ENCODE assay signal across 9 cellular contexts in genomic region chr4:121977251-121978168, GRCh38. TPM values are rescaled to one million over a fixed set of nuclear protein-coding genes. Genes with fewer than 3 reads are reported as not detected.
DNase-seq lines count a peak whose midpoint lies in the region; ATAC-seq and TF ChIP-seq lines count a peak whose summit lies in the region.
"Had no signal": no experiment of that assay in that cellular context is flagged by ENCODE, and none has a peak within 500 bp of the region (broad histone marks: within the 10 kb centered on the region; RNA-seq: fewer than 3 reads in every experiment).

No MANE protein-coding gene starts in this region.

- H3K4me2 ChIP-seq in Karpas-422 (ENCODE audit: low read depth, low read length, poor library complexity, severe bottlenecking), result peak overlapping the region; percentile 60

- peaks cover 6% of the 10 kb centered on the region for H3K4me1 Mint-ChIP-seq in type B pancreatic cell (ENCODE audit: unreplicated experiment)

- ATAC-seq in GM18502 (IDR thresholded peaks at IDR 0.05; ENCODE audit: poor library complexity, unreplicated experiment) (peak; percentile 98), GM21723 (IDR thresholded peaks at IDR 0.05; ENCODE audit: unreplicated experiment) (peak; percentile 97)

- no peaks in the 10 kb centered on the region for H3K9me3 Mint-ChIP-seq in type B pancreatic cell

- peak overlapping the region; percentile 29 for H3K9ac ChIP-seq in Karpas-422 (ENCODE audit: low read length)

- H3K9me2 ChIP-seq in Karpas-422 (replicated peaks; ENCODE audit: insufficient read depth, low read length), result no peaks in the 10 kb centered on the region

- H3K4me1 ChIP-seq in Karpas-422 (ENCODE audit: low read length), result peaks cover 17% of the 10 kb centered on the region

- DNase-seq in Karpas-422 (peak; percentile 77), foreskin melanocyte (peak; percentile 63), SW480 (ENCODE audit: low spot score) (no peak), type B pancreatic cell (ENCODE audit: extremely low spot score, unreplicated experiment) (no peak), NCI-H524 treated with DMSO at 0.1 percent for 48 hours (lab: John Stamatoyannopoulos, UW) (no peak), SW 1271 (lab: John Stamatoyannopoulos, UW) (no peak)

- H3K36me3 ChIP-seq in Karpas-422 (ENCODE audit: insufficient read depth, low read length), result no peaks in the 10 kb centered on the region

- peak overlapping the region; percentile 69 for H2AFZ ChIP-seq in Karpas-422 (ENCODE audit: low read length)

- H4K20me1 ChIP-seq in Karpas-422 (ENCODE audit: insufficient read depth, low read depth, low read length), result no peaks in the 10 kb centered on the region

- H3K79me2 ChIP-seq in Karpas-422 (ENCODE audit: low read length), result no peaks in the 10 kb centered on the region

- H3K27ac Mint-ChIP-seq in type B pancreatic cell, result no peak overlapping the region

- TF ChIP-seq CTCF in type B pancreatic cell (conservative IDR thresholded peaks at IDR 0.05), result no peak

- H3K27me3 ChIP-seq in Karpas-422 (ENCODE audit: low read length), result no peaks in the 10 kb centered on the region

- H3K27ac ChIP-seq in Karpas-422 (ENCODE audit: low read length), result peak overlapping the region; percentile 59

- H3K36me3 Mint-ChIP-seq in type B pancreatic cell, result no peaks in the 10 kb centered on the region

- no peaks in the 10 kb centered on the region for H3K9me3 ChIP-seq in Karpas-422 (ENCODE audit: low read length)

- H3K4me3 ChIP-seq in Karpas-422 (ENCODE audit: low read length), result peak overlapping the region; percentile 15; the same call in 1 of the 2 replicates

- H3K4me3 Mint-ChIP-seq in type B pancreatic cell, result no peak overlapping the region

- peaks cover 38% of the 10 kb centered on the region for H3K27me3 Mint-ChIP-seq in type B pancreatic cell

RNA-seq across cellular contexts. Expression of gene TRPC3, which starts 25.6 kb away (rescaled TPM):
- total RNA-seq in Karpas-422 (2014; rRNA removed; shearing (Covaris generic); ENCODE audit: low replicate concordance), result not detected in 2 replicates
- 0.45 and 1.0 TPM in 2 replicates for total RNA-seq in type B pancreatic cell (ENCODE audit: low replicate concordance)
- total RNA-seq: lung microvascular endothelial cell had no signal

Comparison
In these comparisons a context has a peak if more than half of its experiments do, and no peak if none do; other contexts are left out.
1. DNase-seq: peak in Karpas-422 (single experiment) and foreskin melanocyte (single experiment); none in SW480 (single experiment), type B pancreatic cell (single experiment), NCI-H524 treated with DMSO at 0.1 percent for 48 hours (single experiment) and SW 1271 (0 of 2).